ENCODE assay signal across 30 cellular contexts in the genomic region with DNA sequence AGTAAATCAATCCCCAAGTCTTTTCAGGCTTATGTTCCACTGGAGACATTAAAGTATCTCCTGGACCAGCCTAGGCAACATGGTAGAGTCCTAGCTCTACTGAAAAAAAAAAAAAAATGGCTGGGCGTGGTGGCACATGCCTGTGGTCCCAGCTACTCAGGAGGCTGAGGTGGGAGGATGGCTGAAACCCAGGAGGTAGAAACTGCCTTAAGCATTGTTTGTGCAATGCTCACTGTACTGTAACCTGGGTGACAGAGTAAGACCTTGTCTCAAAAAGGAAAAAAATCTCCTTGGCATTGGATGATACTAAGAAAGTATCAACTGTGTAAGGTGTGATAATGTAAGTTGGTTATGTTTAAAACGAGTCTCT. TPM values are rescaled to one million over a fixed set of nuclear protein-coding genes. Genes with fewer than 3 reads are reported as not detected.
"Had no signal": no experiment of that assay in that cellular context is flagged by ENCODE, and none has a peak within 500 bp of the region (broad histone marks: within the 10 kb centered on the region; RNA-seq: fewer than 3 reads in every experiment).

No MANE protein-coding gene starts in this region.

- H3K4me1 Mint-ChIP-seq: activated CD8-positive, alpha-beta memory T cell treated with anti-CD3 and anti-CD28 coated beads, Interleukin-2, amount 10 ng/mL, durations not matched to agents 7 days and 5 days; brain; IgD-negative memory B cell had no signal

- ATAC-seq: activated CD4-positive, CD25-positive, alpha-beta regulatory T cell treated with anti-CD3 and anti-CD28 coated beads, Interleukin-2, amount 50 U/mL, for 24 hours; activated CD8-positive, alpha-beta memory T cell treated with anti-CD3 and anti-CD28 coated beads, Interleukin-2, amount 10 ng/mL, durations not matched to agents 7 days and 5 days had no signal

- H3K27ac Mint-ChIP-seq: activated CD8-positive, alpha-beta memory T cell treated with anti-CD3 and anti-CD28 coated beads, Interleukin-2, amount 10 ng/mL, durations not matched to agents 7 days and 5 days; activated naive CD4-positive, alpha-beta T cell treated with anti-CD3 and anti-CD28 coated beads for 36 hours; activated naive CD8-positive, alpha-beta T cell; activated T-cell treated with anti-CD3 and anti-CD28 coated beads, Interleukin-2, amount 50 U/mL, for 24 hours; brain; IgD-negative memory B cell; T-helper 1 cell treated with Interleukin-12 subunit alpha and Interleukin-12 subunit beta and Interleukin-4 antibody, amounts not matched to agents 30 μg/mL and 1 μg/mL, for 36 hours had no signal

- H3K36me3 Mint-ChIP-seq: activated CD8-positive, alpha-beta memory T cell treated with anti-CD3 and anti-CD28 coated beads, Interleukin-2, amount 10 ng/mL, durations not matched to agents 7 days and 5 days; activated naive CD8-positive, alpha-beta T cell; brain had no signal

- H3K4me3 Mint-ChIP-seq: activated CD8-positive, alpha-beta memory T cell treated with anti-CD3 and anti-CD28 coated beads, Interleukin-2, amount 10 ng/mL, durations not matched to agents 7 days and 5 days; activated naive CD4-positive, alpha-beta T cell treated with anti-CD3 and anti-CD28 coated beads for 36 hours; activated naive CD8-positive, alpha-beta T cell; activated T-cell treated with anti-CD3 and anti-CD28 coated beads, Interleukin-2, amount 50 U/mL, for 24 hours; brain; IgD-negative memory B cell; T-helper 1 cell treated with Interleukin-12 subunit alpha and Interleukin-12 subunit beta and Interleukin-4 antibody, amounts not matched to agents 30 μg/mL and 1 μg/mL, for 36 hours had no signal

- H3K9me3 Mint-ChIP-seq: activated naive CD4-positive, alpha-beta T cell treated with anti-CD3 and anti-CD28 coated beads for 36 hours; T-helper 1 cell treated with Interleukin-12 subunit alpha and Interleukin-12 subunit beta and Interleukin-4 antibody, amounts not matched to agents 30 μg/mL and 1 μg/mL, for 36 hours had no signal

- DNase-seq: activated CD4-positive, alpha-beta T cell treated with anti-CD3 and anti-CD28 coated beads for 4 hours; activated CD8-positive, alpha-beta memory T cell treated with anti-CD3 and anti-CD28 coated beads, Interleukin-2, amount 10 ng/mL, durations not matched to agents 7 days and 5 days; activated effector memory CD4-positive, alpha-beta T cell treated with anti-CD3 and anti-CD28 coated beads, Interleukin-2, amount 50 U/mL, for 16 hours; activated naive CD4-positive, alpha-beta T cell treated with anti-CD3 and anti-CD28 coated beads for 36 hours; activated T-cell treated with anti-CD3 and anti-CD28 coated beads, Interleukin-2, amount 50 U/mL, for 24 hours; amygdala; KG1; NCI-H1092; NCI-H1417 treated with DMSO at 0.1 percent for 48 hours; NCI-H1694; NCI-H2029; NCI-H2107; NCI-H2171 treated with DMSO at 0.1 percent for 48 hours; NCI-H345; NCI-H510A; NCI-H526 treated with DMSO at 0.1 percent for 48 hours; NCI-H82; NK-92 treated with Interleukin-12 subunit alpha and Interleukin-12 subunit beta, amount 100 ng/mL, for 24 hours; OCI-M1; SHP77 treated with DMSO at 0.1 percent for 48 hours had no signal

RNA-seq across cellular contexts. Expression of a gene that starts 8.8 kb away (rescaled TPM):
- total RNA-seq: activated CD8-positive, alpha-beta memory T cell treated with anti-CD3 and anti-CD28 coated beads, Interleukin-2, amount 10 ng/mL, durations not matched to agents 7 days and 5 days; activated naive CD4-positive, alpha-beta T cell treated with anti-CD3 and anti-CD28 coated beads for 36 hours; astrocyte; cardiac septum; LHCN-M2; M059J; SK-MEL-5 had no signal
- polyA plus RNA-seq: IgD-negative memory B cell had no signal

RNA-seq across cellular contexts. Expression of a gene that starts 8.9 kb away (rescaled TPM):
- total RNA-seq: activated CD8-positive, alpha-beta memory T cell treated with anti-CD3 and anti-CD28 coated beads, Interleukin-2, amount 10 ng/mL, durations not matched to agents 7 days and 5 days; activated naive CD4-positive, alpha-beta T cell treated with anti-CD3 and anti-CD28 coated beads for 36 hours; astrocyte; cardiac septum; LHCN-M2; M059J; SK-MEL-5 had no signal
- polyA plus RNA-seq: IgD-negative memory B cell had no signal

RNA-seq across cellular contexts. Expression of a gene that starts 23.3 kb away (rescaled TPM):
- total RNA-seq: activated CD8-positive, alpha-beta memory T cell treated with anti-CD3 and anti-CD28 coated beads, Interleukin-2, amount 10 ng/mL, durations not matched to agents 7 days and 5 days; activated naive CD4-positive, alpha-beta T cell treated with anti-CD3 and anti-CD28 coated beads for 36 hours; cardiac septum; LHCN-M2; SK-MEL-5 had no signal
- polyA plus RNA-seq: IgD-negative memory B cell had no signal

RNA-seq across cellular contexts. Expression of a gene that starts 26.9 kb away (rescaled TPM):
- total RNA-seq: activated CD8-positive, alpha-beta memory T cell treated with anti-CD3 and anti-CD28 coated beads, Interleukin-2, amount 10 ng/mL, durations not matched to agents 7 days and 5 days; activated naive CD4-positive, alpha-beta T cell treated with anti-CD3 and anti-CD28 coated beads for 36 hours; cardiac septum; LHCN-M2; M059J; SK-MEL-5 had no signal
- polyA plus RNA-seq: IgD-negative memory B cell had no signal

RNA-seq across cellular contexts. Expression of a gene that starts 33.8 kb away (rescaled TPM):
- total RNA-seq: activated CD8-positive, alpha-beta memory T cell treated with anti-CD3 and anti-CD28 coated beads, Interleukin-2, amount 10 ng/mL, durations not matched to agents 7 days and 5 days; activated naive CD4-positive, alpha-beta T cell treated with anti-CD3 and anti-CD28 coated beads for 36 hours; astrocyte; cardiac septum; LHCN-M2; M059J; SK-MEL-5 had no signal
- polyA plus RNA-seq: IgD-negative memory B cell had no signal
